ENCODE assay signal across 8 cellular contexts in the genomic region with DNA sequence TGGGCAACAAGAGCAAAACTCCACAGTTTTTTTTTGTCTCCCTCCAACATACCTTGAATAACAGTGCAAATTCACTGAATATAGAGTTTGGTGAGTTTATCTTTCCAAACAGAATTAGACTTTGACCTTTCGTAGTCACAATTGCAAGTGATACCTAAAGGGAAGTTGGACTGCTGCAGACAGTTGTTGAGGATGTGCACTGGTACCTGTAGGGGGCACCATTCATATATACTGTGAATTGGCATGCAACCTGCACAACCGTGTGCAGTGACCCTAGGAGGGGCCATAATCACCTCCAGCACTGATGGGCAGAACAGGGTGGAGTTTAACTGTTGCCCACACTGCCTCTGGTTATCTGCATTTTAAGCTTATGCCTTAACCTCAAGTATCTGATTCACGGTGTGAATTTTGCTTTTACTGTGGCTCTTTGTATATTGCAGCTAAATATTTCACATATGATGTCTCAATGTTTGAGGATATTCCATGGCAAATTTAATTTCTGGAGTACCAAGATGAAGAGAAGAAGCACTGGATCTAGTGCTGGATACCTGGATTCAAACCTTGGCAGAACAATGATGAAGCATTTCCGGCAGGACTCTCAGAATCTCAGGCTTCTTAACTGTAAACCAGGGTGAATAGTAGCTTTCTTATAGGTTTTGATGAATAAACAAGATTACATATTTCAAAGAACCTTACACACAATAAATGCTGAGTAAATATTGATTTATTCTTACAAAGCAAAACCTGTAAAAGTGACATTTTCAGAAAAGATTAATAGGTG.
A peak's percentile ranks its signal among the peaks of the same experiment; 100 is the strongest.
DNase-seq lines count a peak whose midpoint lies in the region; ATAC-seq, FAIRE-seq and TF ChIP-seq lines count a peak whose summit lies in the region.

No MANE protein-coding gene starts in this region.

- H3K4me3 Mint-ChIP-seq in CD14-positive monocyte = no peak overlapping the region

- H3K27ac ChIP-seq in KMS-11 = no peak overlapping the region
- H3K27ac ChIP-seq in brain microvascular endothelial cell = no peak overlapping the region
- peak overlapping the region in 1 of 4 donors; percentile 22 for H3K27ac ChIP-seq in pancreas

- H4K20me1 ChIP-seq in KMS-11 (ENCODE audit: insufficient read depth) = no peaks in the 10 kb centered on the region

- H3K27me3 Mint-ChIP-seq in CD14-positive monocyte (ENCODE audit: low read depth in 3 of 3) = peaks cover 0 to 2% (median 0%) of the 10 kb centered on the region in 3 donors

- peak; percentile 42 for TF ChIP-seq CTCF in CD14-positive monocyte (IDR thresholded peaks at IDR 0.05)
- TF ChIP-seq CTCF in KMS-11 (conservative IDR thresholded peaks at IDR 0.05; ENCODE audit: low read depth, low read length) = peak; percentile 69
- TF ChIP-seq CTCF in brain microvascular endothelial cell (IDR thresholded peaks at IDR 0.05; ENCODE audit: low read depth, low read length, missing control alignments) = peak; percentile 68
- TF ChIP-seq CTCF in pancreas (IDR thresholded peaks at IDR 0.05) = peak in 2 of 4 donors; percentile 19 to 32

- no peak for FAIRE-seq in pancreas (lab: Jason Lieb, UNC)

- H3K27me3 ChIP-seq in KMS-11 (ENCODE audit: insufficient read depth, low read depth) (no peaks in the 10 kb centered on the region), brain microvascular endothelial cell (replicated peaks) (no peaks in the 10 kb centered on the region), pancreas (no peaks in the 10 kb centered on the region)

- H3K36me3 Mint-ChIP-seq in CD14-positive monocyte = no peaks in the 10 kb centered on the region

- peaks cover 2% of the 10 kb centered on the region for H3K4me1 Mint-ChIP-seq in CD14-positive monocyte

- H3K36me3 ChIP-seq in KMS-11 (ENCODE audit: insufficient read depth) (no peaks in the 10 kb centered on the region), brain microvascular endothelial cell (replicated peaks) (no peaks in the 10 kb centered on the region), pancreas (no peaks in the 10 kb centered on the region)

- intact Hi-C loops in CD14-positive monocyte (cut with micrococcal nuclease) (no loop called here), pancreas (cut with DNase I) (no loop called here)

- DNase-seq in CD14-positive monocyte (ENCODE audit: low spot score) (no peak), brain microvascular endothelial cell (no peak), pancreas (peak in 1 of 6 donors; percentile 26), activated gamma-delta T cell treated with Interleukin-2 at 50 U/mL for 16 hours (no peak)
- no peak for DNase-seq in activated T-cell treated with anti-CD3 and anti-CD28 coated beads, Interleukin-2, amount 50 U/mL, for 48 hours
- no peak for DNase-seq in central memory CD4-positive, alpha-beta T cell

- no peak overlapping the region for H3K4me2 ChIP-seq in KMS-11

- no peaks in the 10 kb centered on the region for H3K9me3 Mint-ChIP-seq in CD14-positive monocyte

- ATAC-seq in GM18519 (IDR thresholded peaks at IDR 0.05; ENCODE audit: low FRiP score, unreplicated experiment) (peak; percentile 49), pancreas (peak; percentile 64 to 95 (median 81))

- no peak overlapping the region for H3K27ac Mint-ChIP-seq in CD14-positive monocyte

- no peak overlapping the region for H2AFZ ChIP-seq in KMS-11 (ENCODE audit: low read depth)

- H3K79me2 ChIP-seq in KMS-11 (ENCODE audit: insufficient read depth, low read depth) = no peaks in the 10 kb centered on the region

- H3K9me3 ChIP-seq in pancreas = no peaks in the 10 kb centered on the region

- WGBS in pancreas, 2 donors = 33 to 40% methylated on average over 4 of the region's 4 CpGs

- in situ Hi-C loops in brain microvascular endothelial cell (cut with HindIII; ENCODE audit: low pct_ligation_motif_present, low sequenced_read_pairs) = no loop called here

- H3K4me3 ChIP-seq in KMS-11 (IDR thresholded peaks at IDR 0.05; ENCODE audit: insufficient read depth, low read depth, low read length) (no peak overlapping the region), brain microvascular endothelial cell (ENCODE audit: low read depth, low read length) (no peak overlapping the region), pancreas (no peak overlapping the region)

- H3K9ac ChIP-seq in KMS-11 = no peak overlapping the region

- no peaks in the 10 kb centered on the region for H3K4me1 ChIP-seq in KMS-11 (ENCODE audit: low read depth, poor library complexity, severe bottlenecking)
- peaks cover 0 to 6% (median 0%) of the 10 kb centered on the region in 3 donors for H3K4me1 ChIP-seq in pancreas
